ENCODE assay signal across 9 cellular contexts in genomic region chr2:1653137-1653789, GRCh38.
DNase-seq lines count a peak whose midpoint lies in the region; ATAC-seq and TF ChIP-seq lines count a peak whose summit lies in the region.
"Had no signal": no experiment of that assay in that cellular context is flagged by ENCODE, and none has a peak within 500 bp of the region (broad histone marks: within the 10 kb centered on the region; RNA-seq: fewer than 3 reads in every experiment).

No MANE protein-coding gene starts in this region.

- ATAC-seq in stimulated activated naive CD8-positive, alpha-beta T cell treated with anti-CD3 and anti-CD28 coated beads, Interleukin-15, Interleukin-2, amounts not matched to agents 100 U/mL and 50 U/mL, for 24 hours, result no peak
- ATAC-seq in GM18498 (IDR thresholded peaks at IDR 0.05; ENCODE audit: unreplicated experiment), result no peak
- no peak for ATAC-seq in stimulated activated effector memory CD8-positive, alpha-beta T cell treated with anti-CD3 and anti-CD28 coated beads, Interleukin-12 subunit alpha, Interleukin-12 subunit beta, amount 100 ng/mL, for 72 hours

- POLR2A ChIA-PET in BJ (lab: Charles Lee), result no interaction called here

- H3K27ac Mint-ChIP-seq in stimulated activated effector memory CD8-positive, alpha-beta T cell treated with anti-CD3 and anti-CD28 coated beads, Interleukin-12 subunit alpha, Interleukin-12 subunit beta, amount 100 ng/mL, for 72 hours, result no peak overlapping the region
- H3K27ac Mint-ChIP-seq: memory B cell had no signal

- DNase-seq in BJ (ENCODE audit: low read depth), result peak; percentile 57
- DNase-seq in glomerular visceral epithelial cell (ENCODE audit: extremely low spot score), result peak; percentile 98
- peak; percentile 46 for DNase-seq in prostate gland (ENCODE audit: low spot score)
- no peak for DNase-seq in GF-D8 (lab: John Stamatoyannopoulos, UW)
- no peak for DNase-seq in stimulated activated naive CD8-positive, alpha-beta T cell treated with anti-CD3 and anti-CD28 coated beads, Interleukin-15, Interleukin-2, amounts not matched to agents 100 U/mL and 50 U/mL, for 24 hours
- no peak for DNase-seq in stimulated activated effector memory CD8-positive, alpha-beta T cell treated with anti-CD3 and anti-CD28 coated beads, Interleukin-12 subunit alpha, Interleukin-12 subunit beta, amount 100 ng/mL, for 72 hours (ENCODE audit: low spot score in 2 of 2)

- no peaks in the 10 kb centered on the region for H3K4me1 ChIP-seq in prostate gland (replicated peaks)

- intact Hi-C loops in prostate gland (cut with DNase I), result loop anchor here (5.0 kb wide), 2 partner anchors 89 to 169 kb away; partner anchors contain the start of gene PXDN

- no peak overlapping the region for H3K4me3 Mint-ChIP-seq in stimulated activated effector memory CD8-positive, alpha-beta T cell treated with anti-CD3 and anti-CD28 coated beads, Interleukin-12 subunit alpha, Interleukin-12 subunit beta, amount 100 ng/mL, for 72 hours
- H3K4me3 Mint-ChIP-seq: memory B cell had no signal

- H3K27ac ChIP-seq in adipose tissue (ENCODE audit: low read depth, low read length), result peak overlapping the region; percentile 28
- peak overlapping the region; percentile 43 to 44 for H3K27ac ChIP-seq in prostate gland

- 41 to 71% (median 53%) methylated on average over 20 of the region's 20 CpGs for WGBS in adipose tissue, 3 donors
- WGBS in prostate gland, result 52% methylated on average over 18 of the region's 20 CpGs

- no peaks in the 10 kb centered on the region for H3K4me1 Mint-ChIP-seq in stimulated activated effector memory CD8-positive, alpha-beta T cell treated with anti-CD3 and anti-CD28 coated beads, Interleukin-12 subunit alpha, Interleukin-12 subunit beta, amount 100 ng/mL, for 72 hours

- TF ChIP-seq CTCF in BJ (IDR thresholded peaks at IDR 0.05; ENCODE audit: insufficient read depth, low read depth, low read length) (no peak), prostate gland (IDR thresholded peaks at IDR 0.05) (no peak)

- H3K27me3 ChIP-seq in BJ (ENCODE audit: control insufficient read depth, insufficient read depth, low read length) (no peaks in the 10 kb centered on the region), prostate gland (replicated peaks; ENCODE audit: insufficient read depth) (no peaks in the 10 kb centered on the region)

- H3K4me3 ChIP-seq in BJ (ENCODE audit: low read depth, low read length), result no peak overlapping the region
- no peak overlapping the region for H3K4me3 ChIP-seq in prostate gland

- no peaks in the 10 kb centered on the region for H3K9me3 ChIP-seq in prostate gland

- H3K36me3 Mint-ChIP-seq in stimulated activated effector memory CD8-positive, alpha-beta T cell treated with anti-CD3 and anti-CD28 coated beads, Interleukin-12 subunit alpha, Interleukin-12 subunit beta, amount 100 ng/mL, for 72 hours, result no peaks in the 10 kb centered on the region
- H3K36me3 Mint-ChIP-seq: memory B cell had no signal

- TF ChIP-seq POLR2A in prostate gland (IDR thresholded peaks at IDR 0.05), result no peak

- CTCF ChIA-PET in BJ (lab: Yijun Ruan, JAX), result interaction anchor here (0.7 to 1.7 kb wide), 2 partner anchors 91 to 165 kb away, joined by 3 read pairs; partner anchors contain the start of gene PXDN

- H3K36me3 ChIP-seq in BJ (ENCODE audit: control insufficient read depth, insufficient read depth, low read length), result peaks cover 41% of the 10 kb centered on the region
- peaks cover 0 to 10% of the 10 kb centered on the region in 2 donors for H3K36me3 ChIP-seq in prostate gland

- H3K9me3 Mint-ChIP-seq in stimulated activated effector memory CD8-positive, alpha-beta T cell treated with anti-CD3 and anti-CD28 coated beads, Interleukin-12 subunit alpha, Interleukin-12 subunit beta, amount 100 ng/mL, for 72 hours, result peaks cover 9% of the 10 kb centered on the region

Comparison
In these comparisons a context has a peak if more than half of its experiments do, and no peak if none do; other contexts are left out.
1. DNase-seq: peak in BJ (single experiment), glomerular visceral epithelial cell (single experiment) and prostate gland (single experiment); none in GF-D8 (single experiment), stimulated activated naive CD8-positive, alpha-beta T cell treated with anti-CD3 and anti-CD28 coated beads, Interleukin-15, Interleukin-2, amounts not matched to agents 100 U/mL and 50 U/mL, for 24 hours (single experiment) and stimulated activated effector memory CD8-positive, alpha-beta T cell treated with anti-CD3 and anti-CD28 coated beads, Interleukin-12 subunit alpha, Interleukin-12 subunit beta, amount 100 ng/mL, for 72 hours (0 of 2).